In genomic region chr1:85192129-85192528, GRCh38 we compare ENCODE assay signal across 5 cellular contexts. TPM values are rescaled to one million over a fixed set of nuclear protein-coding genes. Genes with fewer than 3 reads are reported as not detected.
DNase-seq lines count a peak whose midpoint lies in the region; ATAC-seq, FAIRE-seq and TF ChIP-seq lines count a peak whose summit lies in the region.
"Not testable (repeated sequence)": the region's sequence is repeated elsewhere in the genome, so short reads cannot be mapped to it uniquely, and the experiment has no call there.
"Had no signal": no experiment of that assay in that cellular context is flagged by ENCODE, and none has a peak within 500 bp of the region (broad histone marks: within the 10 kb centered on the region; RNA-seq: fewer than 3 reads in every experiment).

No MANE protein-coding gene starts in this region.

- not testable (repeated sequence) for H3K4me3 ChIP-seq in HEK293 (ENCODE audit: low read depth, low read length); SK-N-MC; K562

- not testable (repeated sequence) for H3K27ac ChIP-seq in HEK293 (ENCODE audit: extremely low read depth, low read depth, low read length); K562 (ENCODE audit: extremely low read depth, low read depth, low read length)
- peak overlapping the region; percentile 42; the same call in 1 of the 2 replicates for H3K27ac ChIP-seq in SK-N-MC

- H4K20me1 ChIP-seq in K562 (replicated peaks; ENCODE audit: control insufficient read depth, insufficient read depth, low read length): not testable (repeated sequence)

- intact Hi-C loops in K562 (cut with micrococcal nuclease): not testable (repeated sequence)

- not testable (repeated sequence) for H3K4me2 ChIP-seq in K562 (ENCODE audit: insufficient read depth, low read length)

- BruUV-seq in K562 (replicated peaks; lab: Mats Ljungman, UMichigan): not testable (repeated sequence)

- H3K27me3 Mint-ChIP-seq in WTC11 (ENCODE audit: low read depth): not testable (repeated sequence)

- TF ChIP-seq POLR2A in K562 (conservative IDR thresholded peaks at IDR 0.05): not testable (repeated sequence)

- not testable (repeated sequence) for FAIRE-seq in K562 (lab: Jason Lieb, UNC)

- H3K9me3 ChIP-seq in HEK293 (ENCODE audit: control insufficient read depth, insufficient read depth, low read depth, low read length); SK-N-MC (ENCODE audit: low read depth, low read length); K562 (replicated peaks; ENCODE audit: control insufficient read depth, insufficient read depth, low read depth, low read length): not testable (repeated sequence)

- not testable (repeated sequence) for H2AFZ ChIP-seq in K562 (ENCODE audit: low read depth, low read length)

- in situ Hi-C loops in K562 (cut with MboI): loop anchor here (10.0 kb wide), 1 partner anchor 1537 kb away; no protein-coding TSS in a partner anchor

- TF ChIP-seq CTCF in HEK293 (tag by site-specific recombination; IDR thresholded peaks at IDR 0.05); WTC11 (IDR thresholded peaks at IDR 0.05); K562 (IDR thresholded peaks at IDR 0.05 in 2 of 3, conservative IDR thresholded peaks at IDR 0.05 in 1 of 3; ENCODE audit: insufficient read depth in 2 of 3, low read depth in 1 of 3, low read length in 3 of 3): not testable (repeated sequence)

- peaks cover 14% of the 10 kb centered on the region for H3K4me1 Mint-ChIP-seq in WTC11

- POLR2A ChIA-PET in HEK293 (lab: Yijun Ruan, JAX): interaction anchor here (0.6 to 1.5 kb wide), 2 partner anchors 8 to 64 kb away, joined by 4 read pairs; partner anchors contain the start of gene SYDE2
- POLR2A ChIA-PET in WTC11 (lab: Charles Lee): interaction anchor here (0.5 to 1.3 kb wide), 2 partner anchors 8 to 37 kb away, joined by 3 to 4 read pairs; partner anchors contain the start of gene SYDE2
- POLR2A ChIA-PET in K562 (lab: Yijun Ruan, JAX): interaction anchor here (1.9 kb wide), 1 partner anchor 33 kb away, joined by 4 read pairs; no protein-coding TSS in a partner anchor

- H3K9ac ChIP-seq in SK-N-MC (ENCODE audit: insufficient read length); K562 (ENCODE audit: insufficient read depth in 1 of 2, low read depth in 2 of 2, low read length in 2 of 2): not testable (repeated sequence)

- peaks cover 47% of the 10 kb centered on the region for H3K79me2 ChIP-seq in K562 (ENCODE audit: control insufficient read depth, insufficient read depth, low read length)

- H3K9me3 Mint-ChIP-seq in WTC11: not testable (repeated sequence)

- H3K4me3 Mint-ChIP-seq in WTC11: not testable (repeated sequence)

- H3K36me3 ChIP-seq in HEK293 (ENCODE audit: control insufficient read depth in 2 of 2, insufficient read depth in 1 of 2, low read length in 2 of 2) (peaks cover 15 to 20% of the 10 kb centered on the region in 2 experiments), SK-N-MC (ENCODE audit: insufficient read depth, low read length) (peaks cover 27% of the 10 kb centered on the region), K562 (ENCODE audit: control insufficient read depth, insufficient read depth, low read length) (peaks cover 26% of the 10 kb centered on the region)

- not testable (repeated sequence) for H3K4me1 ChIP-seq in HEK293 (ENCODE audit: control insufficient read depth, insufficient read depth, low read length); K562 (replicated peaks in 1 of 2; ENCODE audit: control insufficient read depth in 2 of 2, insufficient read depth in 2 of 2, low read length in 2 of 2)

- TF ChIP-seq RAD21 in K562 (CRISPR knock-in tag; conservative IDR thresholded peaks at IDR 0.05 in 1 of 2, IDR thresholded peaks at IDR 0.05 in 1 of 2): not testable (repeated sequence)

- H3K27me3 ChIP-seq in K562 (ENCODE audit: control insufficient read depth in 2 of 2, insufficient read depth in 2 of 2, low read length in 2 of 2): not testable (repeated sequence)

- peaks cover 19% of the 10 kb centered on the region for H3K36me3 Mint-ChIP-seq in WTC11

- not testable (repeated sequence) for H3K9me1 ChIP-seq in K562 (ENCODE audit: control insufficient read depth, insufficient read depth, low read length)

- H3K27ac Mint-ChIP-seq in WTC11: not testable (repeated sequence)

- not testable (repeated sequence) for TF ChIP-seq EP300 in K562 (IDR thresholded peaks at IDR 0.05; ENCODE audit: low read length)

- CTCF ChIA-PET in HEK293 (lab: Yijun Ruan, JAX) (interaction anchor here (0.7 to 0.9 kb wide), 2 partner anchors 63 to 125 kb away, joined by 4 read pairs; no protein-coding TSS in a partner anchor), WTC11 (lab: Charles Lee) (interaction anchor here (0.7 kb wide), 1 partner anchor 247 kb away, joined by 3 read pairs; no protein-coding TSS in a partner anchor)
- CTCF ChIA-PET in K562 (lab: Yijun Ruan, JAX; ENCODE audit: low intra/inter-chr PET ratio): not testable (repeated sequence)

- DNase-seq in SK-N-MC (ENCODE audit: low read depth, low spot score); WTC11 (ENCODE audit: low spot score); K562 (ENCODE audit: extremely low read depth in 1 of 4, low spot score in 3 of 4): not testable (repeated sequence)

- ATAC-seq in WTC11, K562: not testable (repeated sequence)

TF ChIP-seq in HEK293, 187 proteins besides CTCF, POLR2A, EP300 and RAD21:
- peak; percentile 93 for TF ChIP-seq ZNF121 (tag by site-specific recombination; IDR thresholded peaks at IDR 0.05)

TF ChIP-seq in WTC11, 78 proteins besides CTCF, POLR2A, EP300 and RAD21:
- TF ChIP-seq ZNF121 (CRISPR knock-in tag; IDR thresholded peaks at IDR 0.05): peak; percentile 77

TF ChIP-seq in K562, 482 proteins besides CTCF, POLR2A, EP300 and RAD21:
- peak; percentile 39; the same call in 1 of the 2 replicates for TF ChIP-seq ZNF121 (CRISPR knock-in tag; conservative IDR thresholded peaks at IDR 0.05)

RNA-seq across cellular contexts. Expression of gene SYDE2, which starts 8.7 kb away (rescaled TPM):
- total RNA-seq in WTC11 (2021) (11.0 to 13.8 TPM (median 11.4 TPM) in 3 replicates), K562 (2014; rRNA removed) (4.5 and 5.8 TPM in 2 replicates), K562 (2014; rRNA removed; fragmentation: Illumina TruSeq; extraction: Trizol) (8.6 and 8.7 TPM in 2 replicates), K562 (2015; rRNA removed; fragmentation: Illumina TruSeq; extraction: Trizol) (7.8 and 8.3 TPM in 2 replicates), K562 (2021) (6.0 and 6.4 TPM in 2 replicates)
- 9.4 and 28.8 TPM in 2 replicates for total RNA-seq in K562 (2011; cell fraction: chromatin; rRNA removed; ENCODE audit: low replicate concordance)
- 6.0 and 9.7 TPM in 2 replicates for total RNA-seq in K562 (2011; cell fraction: nucleolus; rRNA removed)
- 10.6 and 11.6 TPM in 2 replicates for total RNA-seq in K562 (2011; cell fraction: nucleoplasm; rRNA removed)
- polyA plus RNA-seq in K562 (2011; rRNA removed) (4.9 and 5.5 TPM in 2 replicates), K562 (2014; fragmentation: Illumina TruSeq; extraction: Trizol) (3.3 and 3.9 TPM in 2 replicates), K562 (2014; fragmentation: Nextera tagmentation; extraction: Ambion mirVana) (under 1 TPM; 0.39 to 0.77 TPM), K562 (2014; rRNA removed) (2.3 and 2.6 TPM in 2 replicates)
- polyA plus RNA-seq in K562 (2011; cell fraction: cytosol; rRNA removed): 1.4 and 2.3 TPM in 2 replicates
- polyA plus RNA-seq in K562 (2011; cell fraction: nucleus; rRNA removed): 3.5 and 4.2 TPM in 2 replicates
- 2.0 and 2.1 TPM in 2 replicates for polyA plus RNA-seq in K562 (2012)
- polyA minus RNA-seq in K562 (2011; rRNA and poly(A)+ RNA removed): 22.0 and 27.4 TPM in 2 replicates
- polyA minus RNA-seq in K562 (2011; cell fraction: cytosol; rRNA and poly(A)+ RNA removed): 7.5 and 8.6 TPM in 2 replicates
- polyA minus RNA-seq in K562 (2011; cell fraction: nucleus; rRNA and poly(A)+ RNA removed): 10.0 and 19.5 TPM in 2 replicates
- polyA plus RNA-seq: CD14-positive monocyte had no signal
